Comparison of ENCODE assay signal across 2 cellular contexts in the genomic region with DNA sequence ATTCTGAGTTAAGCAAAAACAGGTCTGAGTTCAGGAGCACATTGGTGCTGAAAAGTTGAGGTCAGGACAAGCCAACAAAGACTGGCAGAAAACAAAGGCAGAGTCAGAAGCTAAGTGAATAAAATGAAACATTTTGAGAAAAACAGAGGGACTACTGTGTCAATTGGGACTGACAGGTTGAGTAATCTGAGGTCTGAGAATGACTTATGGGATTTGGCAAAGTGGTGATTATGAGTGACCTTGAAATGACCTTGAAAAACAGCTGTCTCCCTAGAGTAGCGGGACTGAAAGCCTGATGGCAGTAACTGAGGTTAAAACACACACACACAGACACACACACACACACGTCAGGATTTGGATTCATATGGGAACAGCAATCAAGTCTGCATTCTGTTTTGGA.
TF ChIP-seq lines count a peak whose summit lies in the region.

No MANE protein-coding gene starts in this region.

TF ChIP-seq in HepG2, 621 proteins besides CTCF, POLR2A, EP300 and RAD21 (continues in another document):
- TF ChIP-seq ZNF737 (CRISPR knock-in tag; IDR thresholded peaks at IDR 0.05; ENCODE audit: borderline replicate concordance) (no peak), BORCS8-MEF2B (CRISPR knock-in tag; IDR thresholded peaks at IDR 0.05) (peak; percentile 34; the same call in 1 of the 2 replicates), HOXA5 (CRISPR knock-in tag; IDR thresholded peaks at IDR 0.05) (0 out of 2 replicates have a peak, but pooled peaks have one; percentile 30), DNMT3B (CRISPR knock-in tag; conservative IDR thresholded peaks at IDR 0.05) (no peak), ZNF20 (CRISPR knock-in tag; IDR thresholded peaks at IDR 0.05) (no peak), SOX6 (IDR thresholded peaks at IDR 0.05) (no peak), SOX6 (CRISPR knock-in tag; IDR thresholded peaks at IDR 0.05) (peak; percentile 67), ZNF205 (CRISPR knock-in tag; IDR thresholded peaks at IDR 0.05) (no peak)
- TF ChIP-seq, protein P1, sequence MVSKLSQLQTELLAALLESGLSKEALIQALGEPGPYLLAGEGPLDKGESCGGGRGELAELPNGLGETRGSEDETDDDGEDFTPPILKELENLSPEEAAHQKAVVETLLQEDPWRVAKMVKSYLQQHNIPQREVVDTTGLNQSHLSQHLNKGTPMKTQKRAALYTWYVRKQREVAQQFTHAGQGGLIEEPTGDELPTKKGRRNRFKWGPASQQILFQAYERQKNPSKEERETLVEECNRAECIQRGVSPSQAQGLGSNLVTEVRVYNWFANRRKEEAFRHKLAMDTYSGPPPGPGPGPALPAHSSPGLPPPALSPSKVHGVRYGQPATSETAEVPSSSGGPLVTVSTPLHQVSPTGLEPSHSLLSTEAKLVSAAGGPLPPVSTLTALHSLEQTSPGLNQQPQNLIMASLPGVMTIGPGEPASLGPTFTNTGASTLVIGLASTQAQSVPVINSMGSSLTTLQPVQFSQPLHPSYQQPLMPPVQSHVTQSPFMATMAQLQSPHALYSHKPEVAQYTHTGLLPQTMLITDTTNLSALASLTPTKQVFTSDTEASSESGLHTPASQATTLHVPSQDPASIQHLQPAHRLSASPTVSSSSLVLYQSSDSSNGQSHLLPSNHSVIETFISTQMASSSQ (IDR thresholded peaks at IDR 0.05; ENCODE audit: low read depth), result no peak
- TF ChIP-seq, protein P1 (CRISPR knock-in tag; IDR thresholded peaks at IDR 0.05; ENCODE audit: borderline replicate concordance), result peak; percentile 17; the same call in 1 of the 2 replicates
- TF ChIP-seq, protein P2, sequence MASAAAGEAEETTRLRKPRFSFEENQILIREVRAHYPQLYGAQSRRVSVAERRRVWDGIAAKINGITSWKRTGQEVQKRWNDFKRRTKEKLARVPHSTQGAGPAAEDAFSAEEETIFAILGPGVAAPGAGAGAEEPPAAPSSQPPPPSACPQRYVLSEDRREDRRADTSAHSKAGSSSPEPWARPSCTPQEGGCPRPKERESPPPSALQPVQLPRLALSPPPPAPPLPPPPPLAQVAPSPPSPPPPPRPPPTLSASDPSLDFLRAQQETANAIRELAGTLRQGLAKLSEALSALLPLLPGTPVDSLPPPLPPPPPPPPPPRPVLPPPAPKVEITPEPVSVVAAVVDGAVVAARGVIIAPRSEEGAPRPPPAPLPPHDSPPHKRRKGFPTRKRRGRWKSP (CRISPR knock-in tag; IDR thresholded peaks at IDR 0.05), result no peak
- TF ChIP-seq, protein P3, sequence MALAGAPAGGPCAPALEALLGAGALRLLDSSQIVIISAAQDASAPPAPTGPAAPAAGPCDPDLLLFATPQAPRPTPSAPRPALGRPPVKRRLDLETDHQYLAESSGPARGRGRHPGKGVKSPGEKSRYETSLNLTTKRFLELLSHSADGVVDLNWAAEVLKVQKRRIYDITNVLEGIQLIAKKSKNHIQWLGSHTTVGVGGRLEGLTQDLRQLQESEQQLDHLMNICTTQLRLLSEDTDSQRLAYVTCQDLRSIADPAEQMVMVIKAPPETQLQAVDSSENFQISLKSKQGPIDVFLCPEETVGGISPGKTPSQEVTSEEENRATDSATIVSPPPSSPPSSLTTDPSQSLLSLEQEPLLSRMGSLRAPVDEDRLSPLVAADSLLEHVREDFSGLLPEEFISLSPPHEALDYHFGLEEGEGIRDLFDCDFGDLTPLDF (CRISPR knock-in tag; IDR thresholded peaks at IDR 0.05), result no peak
- TF ChIP-seq, protein P4, sequence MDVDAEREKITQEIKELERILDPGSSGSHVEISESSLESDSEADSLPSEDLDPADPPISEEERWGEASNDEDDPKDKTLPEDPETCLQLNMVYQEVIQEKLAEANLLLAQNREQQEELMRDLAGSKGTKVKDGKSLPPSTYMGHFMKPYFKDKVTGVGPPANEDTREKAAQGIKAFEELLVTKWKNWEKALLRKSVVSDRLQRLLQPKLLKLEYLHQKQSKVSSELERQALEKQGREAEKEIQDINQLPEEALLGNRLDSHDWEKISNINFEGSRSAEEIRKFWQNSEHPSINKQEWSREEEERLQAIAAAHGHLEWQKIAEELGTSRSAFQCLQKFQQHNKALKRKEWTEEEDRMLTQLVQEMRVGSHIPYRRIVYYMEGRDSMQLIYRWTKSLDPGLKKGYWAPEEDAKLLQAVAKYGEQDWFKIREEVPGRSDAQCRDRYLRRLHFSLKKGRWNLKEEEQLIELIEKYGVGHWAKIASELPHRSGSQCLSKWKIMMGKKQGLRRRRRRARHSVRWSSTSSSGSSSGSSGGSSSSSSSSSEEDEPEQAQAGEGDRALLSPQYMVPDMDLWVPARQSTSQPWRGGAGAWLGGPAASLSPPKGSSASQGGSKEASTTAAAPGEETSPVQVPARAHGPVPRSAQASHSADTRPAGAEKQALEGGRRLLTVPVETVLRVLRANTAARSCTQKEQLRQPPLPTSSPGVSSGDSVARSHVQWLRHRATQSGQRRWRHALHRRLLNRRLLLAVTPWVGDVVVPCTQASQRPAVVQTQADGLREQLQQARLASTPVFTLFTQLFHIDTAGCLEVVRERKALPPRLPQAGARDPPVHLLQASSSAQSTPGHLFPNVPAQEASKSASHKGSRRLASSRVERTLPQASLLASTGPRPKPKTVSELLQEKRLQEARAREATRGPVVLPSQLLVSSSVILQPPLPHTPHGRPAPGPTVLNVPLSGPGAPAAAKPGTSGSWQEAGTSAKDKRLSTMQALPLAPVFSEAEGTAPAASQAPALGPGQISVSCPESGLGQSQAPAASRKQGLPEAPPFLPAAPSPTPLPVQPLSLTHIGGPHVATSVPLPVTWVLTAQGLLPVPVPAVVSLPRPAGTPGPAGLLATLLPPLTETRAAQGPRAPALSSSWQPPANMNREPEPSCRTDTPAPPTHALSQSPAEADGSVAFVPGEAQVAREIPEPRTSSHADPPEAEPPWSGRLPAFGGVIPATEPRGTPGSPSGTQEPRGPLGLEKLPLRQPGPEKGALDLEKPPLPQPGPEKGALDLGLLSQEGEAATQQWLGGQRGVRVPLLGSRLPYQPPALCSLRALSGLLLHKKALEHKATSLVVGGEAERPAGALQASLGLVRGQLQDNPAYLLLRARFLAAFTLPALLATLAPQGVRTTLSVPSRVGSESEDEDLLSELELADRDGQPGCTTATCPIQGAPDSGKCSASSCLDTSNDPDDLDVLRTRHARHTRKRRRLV (CRISPR knock-in tag; IDR thresholded peaks at IDR 0.05), result no peak

TF ChIP-seq in GM12878, 131 proteins besides CTCF, POLR2A, EP300 and RAD21:
- no peak for TF ChIP-seq YBX1 (IDR thresholded peaks at IDR 0.05)
- no peak for TF ChIP-seq CREM (IDR thresholded peaks at IDR 0.05; ENCODE audit: low read depth)
- 0 out of 2 replicates have a peak, but pooled peaks have one; percentile 42 for TF ChIP-seq RUNX3 (IDR thresholded peaks at IDR 0.05; ENCODE audit: low read length)
- 0 out of 4 replicates have a peak, but pooled peaks of 1 of the 2 experiments have one; percentile 10 for TF ChIP-seq IKZF2 (IDR thresholded peaks at IDR 0.05)
- no peak for TF ChIP-seq NR2C1 (IDR thresholded peaks at IDR 0.05)
- TF ChIP-seq, protein P5, sequence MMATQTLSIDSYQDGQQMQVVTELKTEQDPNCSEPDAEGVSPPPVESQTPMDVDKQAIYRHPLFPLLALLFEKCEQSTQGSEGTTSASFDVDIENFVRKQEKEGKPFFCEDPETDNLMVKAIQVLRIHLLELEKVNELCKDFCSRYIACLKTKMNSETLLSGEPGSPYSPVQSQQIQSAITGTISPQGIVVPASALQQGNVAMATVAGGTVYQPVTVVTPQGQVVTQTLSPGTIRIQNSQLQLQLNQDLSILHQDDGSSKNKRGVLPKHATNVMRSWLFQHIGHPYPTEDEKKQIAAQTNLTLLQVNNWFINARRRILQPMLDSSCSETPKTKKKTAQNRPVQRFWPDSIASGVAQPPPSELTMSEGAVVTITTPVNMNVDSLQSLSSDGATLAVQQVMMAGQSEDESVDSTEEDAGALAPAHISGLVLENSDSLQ (IDR thresholded peaks at IDR 0.05), result 0 out of 2 replicates have a peak, but pooled peaks have one; percentile 35
- no peak for TF ChIP-seq NR2F1 (conservative IDR thresholded peaks at IDR 0.05)
- peak; percentile 34; the same call in 1 of the 2 replicates for TF ChIP-seq JUNB (IDR thresholded peaks at IDR 0.05)
- peak; percentile 66; the same call in 1 of the 2 replicates for TF ChIP-seq ESRRA (IDR thresholded peaks at IDR 0.05; ENCODE audit: low read length)
